Comparison of ENCODE assay signal across 21 cellular contexts in genomic region chr18:51569561-51569960, GRCh38.
"Had no signal": no experiment of that assay in that cellular context is flagged by ENCODE, and none has a peak within 500 bp of the region (broad histone marks: within the 10 kb centered on the region; RNA-seq: fewer than 3 reads in every experiment).

No MANE protein-coding gene starts in this region.

- DNase-seq: activated CD4-positive, alpha-beta T cell treated with anti-CD3 and anti-CD28 coated beads for 4 hours; activated CD8-positive, alpha-beta memory T cell treated with anti-CD3 and anti-CD28 coated beads, Interleukin-2, amount 50 U/mL, for 4 hours; activated CD8-positive, alpha-beta T cell treated with anti-CD3 and anti-CD28 coated beads for 36 hours; activated naive CD4-positive, alpha-beta T cell treated with anti-CD3 and anti-CD28 coated beads, Interleukin-2, amount 50 U/mL, for 16 hours; activated naive CD8-positive, alpha-beta T cell treated with anti-CD3 and anti-CD28 coated beads, Interleukin-2, amount 10 ng/mL, durations not matched to agents 7 days and 5 days; adrenal gland; anterior cingulate cortex; caudate nucleus; Kasumi-1; KBM-7; NCI-H1048; NCI-H1694 treated with DMSO at 0.1 percent for 48 hours; NCI-H2029 treated with DMSO at 0.1 percent for 48 hours; NCI-H510A; NCI-H526 treated with DMSO at 0.1 percent for 48 hours; NCI-H82; SW 1271 had no signal

- H3K27me3 Mint-ChIP-seq: activated naive CD8-positive, alpha-beta T cell treated with anti-CD3 and anti-CD28 coated beads, Interleukin-2, amount 10 ng/mL, durations not matched to agents 7 days and 5 days had no signal

- ATAC-seq: activated CD4-positive, CD25-positive, alpha-beta regulatory T cell treated with anti-CD3 and anti-CD28 coated beads, Interleukin-2, amount 50 U/mL, for 24 hours; activated CD8-positive, alpha-beta T cell treated with anti-CD3 and anti-CD28 coated beads for 36 hours; SK-N-SH treated with all-trans-retinoic acid at 6 μM for 48 hours had no signal

- H3K4me3 Mint-ChIP-seq: activated CD8-positive, alpha-beta T cell treated with anti-CD3 and anti-CD28 coated beads for 36 hours; activated naive CD8-positive, alpha-beta T cell treated with anti-CD3 and anti-CD28 coated beads, Interleukin-2, amount 10 ng/mL, durations not matched to agents 7 days and 5 days; T-helper 1 cell treated with Interleukin-12 subunit alpha and Interleukin-12 subunit beta and Interleukin-4 antibody, amounts not matched to agents 30 μg/mL and 1 μg/mL, for 36 hours had no signal

- H3K9me3 Mint-ChIP-seq: activated CD8-positive, alpha-beta T cell treated with anti-CD3 and anti-CD28 coated beads for 36 hours; activated naive CD8-positive, alpha-beta T cell treated with anti-CD3 and anti-CD28 coated beads, Interleukin-2, amount 10 ng/mL, durations not matched to agents 7 days and 5 days; T-helper 1 cell treated with Interleukin-12 subunit alpha and Interleukin-12 subunit beta and Interleukin-4 antibody, amounts not matched to agents 30 μg/mL and 1 μg/mL, for 36 hours had no signal

- H3K27me3 ChIP-seq: adrenal gland, SJSA1 had no signal

- H3K4me1 ChIP-seq: adrenal gland, SJSA1 had no signal

- H3K27ac Mint-ChIP-seq: activated CD8-positive, alpha-beta T cell treated with anti-CD3 and anti-CD28 coated beads for 36 hours; activated naive CD8-positive, alpha-beta T cell treated with anti-CD3 and anti-CD28 coated beads, Interleukin-2, amount 10 ng/mL, durations not matched to agents 7 days and 5 days; T-helper 1 cell treated with Interleukin-12 subunit alpha and Interleukin-12 subunit beta and Interleukin-4 antibody, amounts not matched to agents 30 μg/mL and 1 μg/mL, for 36 hours had no signal

- H3K36me3 ChIP-seq: adrenal gland, SJSA1 had no signal

- H3K4me1 Mint-ChIP-seq: activated naive CD8-positive, alpha-beta T cell treated with anti-CD3 and anti-CD28 coated beads, Interleukin-2, amount 10 ng/mL, durations not matched to agents 7 days and 5 days had no signal

- H3K27ac ChIP-seq: adrenal gland, SJSA1 had no signal

- H3K9me3 ChIP-seq: adrenal gland, SJSA1 had no signal

- H3K4me3 ChIP-seq: adrenal gland, SJSA1 had no signal

- H3K36me3 Mint-ChIP-seq: activated naive CD8-positive, alpha-beta T cell treated with anti-CD3 and anti-CD28 coated beads, Interleukin-2, amount 10 ng/mL, durations not matched to agents 7 days and 5 days had no signal
